ENCODE assay signal across 14 cellular contexts in genomic region chr9:130756037-130756436, GRCh38.
A peak's percentile ranks its signal among the peaks of the same experiment; 100 is the strongest.
DNase-seq lines count a peak whose midpoint lies in the region; TF ChIP-seq lines count a peak whose summit lies in the region.
"Had no signal": no experiment of that assay in that cellular context is flagged by ENCODE, and none has a peak within 500 bp of the region (broad histone marks: within the 10 kb centered on the region; RNA-seq: fewer than 3 reads in every experiment).

No MANE protein-coding gene starts in this region.

- H3K9ac ChIP-seq in trophoblast cell (ENCODE audit: low read length): no peak overlapping the region

- H3K23ac ChIP-seq in trophoblast cell (ENCODE audit: low read length): no peak overlapping the region

- H3K4me3 ChIP-seq in choroid plexus epithelial cell (ENCODE audit: low read depth, low read length) (no peak overlapping the region), trophoblast cell (ENCODE audit: low read depth, low read length) (no peak overlapping the region)
- H3K4me3 ChIP-seq: breast epithelium, SJSA1 had no signal

- H2BK120ac ChIP-seq in trophoblast cell (ENCODE audit: insufficient read depth, low read length, poor library complexity): no peak overlapping the region

- no peaks in the 10 kb centered on the region for H3K27me3 ChIP-seq in trophoblast cell (ENCODE audit: insufficient read depth, low read length)
- H3K27me3 ChIP-seq: breast epithelium, SJSA1 had no signal

- no peak for TF ChIP-seq CTCF in choroid plexus epithelial cell (conservative IDR thresholded peaks at IDR 0.05; ENCODE audit: low read depth, low read length)

- H3K18ac ChIP-seq in trophoblast cell (ENCODE audit: low read length): no peak overlapping the region

- no peak overlapping the region for H4K91ac ChIP-seq in trophoblast cell (ENCODE audit: low read depth, low read length)

- H3K4ac ChIP-seq in trophoblast cell (ENCODE audit: low read depth, low read length): no peak overlapping the region

- H3K27ac ChIP-seq in trophoblast cell (ENCODE audit: low read depth, low read length): peak overlapping the region; percentile 77
- H3K27ac ChIP-seq: 22Rv1, breast epithelium, SJSA1 had no signal

- no CpG with 5 or more reads among the region's 2 CpGs for WGBS in trophoblast cell (ENCODE audit: extremely low coverage, insufficient coverage, insufficient read length)

- no peaks in the 10 kb centered on the region for H3K79me1 ChIP-seq in trophoblast cell (ENCODE audit: low read length)

- peaks cover 1% of the 10 kb centered on the region for H3K79me2 ChIP-seq in trophoblast cell (ENCODE audit: control insufficient read depth, insufficient read depth, low read length, poor library complexity)

- H4K8ac ChIP-seq in trophoblast cell (ENCODE audit: low read depth, low read length): no peak overlapping the region

- H3K4me1 ChIP-seq in trophoblast cell (ENCODE audit: control insufficient read depth in 1 of 2, insufficient read depth in 2 of 2, low read length in 2 of 2): peaks cover 11 to 20% of the 10 kb centered on the region in 2 experiments
- H3K4me1 ChIP-seq: breast epithelium, SJSA1 had no signal

- H2AFZ ChIP-seq in trophoblast cell (ENCODE audit: insufficient read depth, low read length, poor library complexity): no peak overlapping the region

- H4K12ac ChIP-seq in trophoblast cell (ENCODE audit: low read depth, low read length): no peak overlapping the region

- H3K9me3 ChIP-seq in trophoblast cell (ENCODE audit: insufficient read depth, low read depth, low read length): no peaks in the 10 kb centered on the region
- H3K9me3 ChIP-seq: breast epithelium, SJSA1 had no signal

- no peak overlapping the region for H2BK12ac ChIP-seq in trophoblast cell (ENCODE audit: low read length)

- H2BK5ac ChIP-seq in trophoblast cell (ENCODE audit: low read depth, low read length, poor library complexity): no peak overlapping the region

- no peaks in the 10 kb centered on the region for H3K36me3 ChIP-seq in trophoblast cell (ENCODE audit: control insufficient read depth in 1 of 2, insufficient read depth in 2 of 2, low read length in 2 of 2)
- H3K36me3 ChIP-seq: breast epithelium, SJSA1 had no signal

- no peak overlapping the region for H3K14ac ChIP-seq in trophoblast cell (ENCODE audit: low read length)

- no peak overlapping the region for H2AK5ac ChIP-seq in trophoblast cell (ENCODE audit: low read length)

- DNase-seq in SIG-M5 treated with dmso at 0.1 percent for 504 hours (lab: John Stamatoyannopoulos, UW; ENCODE audit: unreplicated experiment) (peak; percentile 45), SIG-M5 (lab: John Stamatoyannopoulos, UW) (no peak), MV-4-11 (lab: John Stamatoyannopoulos, UW) (peak; percentile 69), choroid plexus epithelial cell (ENCODE audit: low read depth) (peak; percentile 23), trophoblast cell (no peak), NCI-H510A (lab: John Stamatoyannopoulos, UW) (no peak), NCI-H510A treated with DMSO at 0.1 percent for 48 hours (lab: John Stamatoyannopoulos, UW) (no peak), NCI-H2227 (lab: John Stamatoyannopoulos, UW; ENCODE audit: unreplicated experiment) (no peak)
- DNase-seq: activated T-cell treated with anti-CD3 and anti-CD28 coated beads, Interleukin-2, amount 50 U/mL, for 24 hours; NCI-H1436; posterior cingulate gyrus had no signal

- no peak overlapping the region for H3K4me2 ChIP-seq in trophoblast cell (ENCODE audit: low read length)

Comparison
In these comparisons a context has a peak if more than half of its experiments do, and no peak if none do; other contexts are left out.
1. DNase-seq: peak in SIG-M5 treated with dmso at 0.1 percent for 504 hours (single experiment), MV-4-11 (single experiment) and choroid plexus epithelial cell (single experiment); none in SIG-M5 (single experiment), trophoblast cell (0 of 2), NCI-H510A (single experiment), NCI-H510A treated with DMSO at 0.1 percent for 48 hours (single experiment) and NCI-H2227 (single experiment).